1 cellular context compared by ENCODE assay signal in the genomic region with DNA sequence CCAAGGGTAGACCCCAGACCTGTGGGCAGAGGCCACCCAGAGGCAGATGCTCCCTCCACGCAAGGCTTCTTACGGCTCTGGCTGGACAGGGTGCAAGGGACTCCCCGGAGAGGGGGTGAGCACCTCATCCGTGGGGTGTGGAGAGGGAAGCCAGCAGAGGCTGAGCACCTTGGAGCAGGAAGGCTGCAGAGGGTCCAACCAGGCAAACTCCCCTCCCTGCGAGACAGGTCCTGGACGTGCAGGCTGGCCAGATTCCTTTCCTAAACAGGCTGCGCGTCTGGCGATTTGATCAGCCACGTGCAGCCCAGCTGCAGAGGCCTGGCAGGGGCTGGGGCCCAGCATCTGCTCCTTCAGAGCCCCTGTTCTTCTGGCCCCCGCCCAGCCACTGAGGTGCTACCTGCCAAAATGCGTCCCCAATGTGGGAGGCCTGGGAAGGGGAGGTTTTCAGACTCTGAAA.
TF ChIP-seq lines count a peak whose summit lies in the region.

No MANE protein-coding gene starts in this region.

TF ChIP-seq in K562, 482 proteins besides CTCF, POLR2A, EP300 and RAD21 (continued from another document):
- no peak for TF ChIP-seq KDM4B (IDR thresholded peaks at IDR 0.05; ENCODE audit: borderline replicate concordance in 2 of 2, low read depth in 1 of 2)
